Comparison of ENCODE assay signal across 24 cellular contexts in the genomic region with DNA sequence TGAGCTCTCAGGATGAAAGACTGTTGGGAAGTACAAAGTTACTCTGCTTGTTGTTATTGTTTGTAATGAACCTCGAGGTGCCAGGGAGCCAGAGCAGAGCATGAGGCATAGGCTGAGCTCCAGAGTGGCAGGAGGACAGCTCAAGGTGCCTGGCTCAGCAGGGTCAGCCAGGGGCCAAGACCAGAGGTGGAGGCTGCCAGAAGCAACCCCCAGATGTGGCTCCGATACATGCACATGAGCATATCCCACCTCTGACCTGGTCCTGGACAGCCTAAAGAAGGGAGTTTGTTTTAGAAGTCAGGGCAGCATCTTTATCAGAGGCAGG.
"Had no signal": no experiment of that assay in that cellular context is flagged by ENCODE, and none has a peak within 500 bp of the region (broad histone marks: within the 10 kb centered on the region; RNA-seq: fewer than 3 reads in every experiment).

No MANE protein-coding gene starts in this region.

- H3K27ac ChIP-seq: epithelial cell of prostate, gastrocnemius medialis, psoas muscle, stomach, thyroid gland had no signal

- H3K27ac Mint-ChIP-seq: effector memory CD8-positive, alpha-beta T cell; naive thymus-derived CD4-positive, alpha-beta T cell; nephron progenitor cell; stimulated activated effector memory CD8-positive, alpha-beta T cell treated with anti-CD3 and anti-CD28 coated beads, Interleukin-12 subunit alpha, Interleukin-12 subunit beta, amount 100 ng/mL, for 72 hours; type B pancreatic cell had no signal

- H3K36me3 ChIP-seq: gastrocnemius medialis, stomach, thyroid gland had no signal

- H3K9me3 ChIP-seq: gastrocnemius medialis, psoas muscle, stomach, thyroid gland had no signal

- DNase-seq: cerebellar nuclear complex; cortex of kidney; effector memory CD8-positive, alpha-beta T cell; foreskin fibroblast; gastrocnemius medialis; kidney; mesenchymal stem cell; midbrain; naive thymus-derived CD4-positive, alpha-beta T cell; nephron progenitor cell; nucleus accumbens; psoas muscle; right cardiac atrium; small intestine; stimulated activated CD4-positive, alpha-beta T cell treated with anti-CD3 and anti-CD28 coated beads, Interleukin-12 subunit alpha, Interleukin-12 subunit beta, amount 100 ng/mL, for 4 hours; stimulated activated CD4-positive, alpha-beta T cell treated with anti-CD3 and anti-CD28 coated beads, Interleukin-1b, Interleukin-23, amount 100 ng/mL, for 48 hours; stimulated activated CD4-positive, alpha-beta T cell treated with anti-CD3 and anti-CD28 coated beads, Interleukin-4, amount 100 ng/mL, for 24 hours; stimulated activated naive CD4-positive, alpha-beta T cell treated with Interleukin-2 at 50 U/mL for 16 hours; stomach; thyroid gland had no signal

- H3K4me3 Mint-ChIP-seq: effector memory CD8-positive, alpha-beta T cell; naive thymus-derived CD4-positive, alpha-beta T cell; nephron progenitor cell; stimulated activated effector memory CD8-positive, alpha-beta T cell treated with anti-CD3 and anti-CD28 coated beads, Interleukin-12 subunit alpha, Interleukin-12 subunit beta, amount 100 ng/mL, for 72 hours; type B pancreatic cell had no signal

- H3K4me3 ChIP-seq: gastrocnemius medialis, lung, psoas muscle, stomach, thyroid gland had no signal

- H3K27me3 ChIP-seq: gastrocnemius medialis had no signal

- H3K36me3 Mint-ChIP-seq: naive thymus-derived CD4-positive, alpha-beta T cell; stimulated activated effector memory CD8-positive, alpha-beta T cell treated with anti-CD3 and anti-CD28 coated beads, Interleukin-12 subunit alpha, Interleukin-12 subunit beta, amount 100 ng/mL, for 72 hours; type B pancreatic cell had no signal

- H3K9me3 Mint-ChIP-seq: effector memory CD8-positive, alpha-beta T cell; naive thymus-derived CD4-positive, alpha-beta T cell; nephron progenitor cell; stimulated activated effector memory CD8-positive, alpha-beta T cell treated with anti-CD3 and anti-CD28 coated beads, Interleukin-12 subunit alpha, Interleukin-12 subunit beta, amount 100 ng/mL, for 72 hours; type B pancreatic cell had no signal
